4 cellular contexts compared by ENCODE assay signal in the genomic region with DNA sequence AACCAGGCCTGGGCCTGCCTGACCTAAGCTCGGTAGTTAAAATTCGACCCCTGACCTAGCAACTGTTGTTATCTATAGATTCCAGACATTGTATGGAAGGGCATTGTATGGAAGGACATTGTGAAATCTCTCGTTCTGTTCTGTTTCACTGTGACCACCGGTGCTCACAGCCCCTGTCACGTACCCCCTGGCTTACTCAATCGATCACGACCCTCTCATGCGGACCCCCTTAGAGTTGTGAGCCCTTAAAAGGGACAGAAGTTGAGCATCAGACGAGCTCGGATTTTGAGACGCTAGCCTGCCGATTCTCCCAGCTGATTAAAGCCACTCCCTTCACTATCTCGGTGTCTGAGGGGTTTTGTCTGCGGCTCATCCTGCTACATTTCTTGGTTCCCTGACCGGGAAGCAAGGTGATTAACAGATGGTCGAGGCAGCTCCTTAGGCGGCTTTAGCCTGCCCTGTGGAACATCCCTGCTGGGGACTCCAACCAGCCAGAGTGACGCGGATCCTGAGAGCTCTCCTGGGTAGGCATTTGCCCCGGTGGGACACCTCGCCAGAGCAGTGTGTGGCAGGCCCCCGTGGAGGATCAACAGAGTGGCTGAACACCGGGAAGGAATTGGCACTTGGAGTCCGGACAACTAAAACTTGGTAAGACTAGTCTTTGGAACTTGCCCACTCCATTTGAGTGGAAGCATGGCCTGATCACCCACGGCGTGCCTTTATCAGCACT. TPM values are rescaled to one million over a fixed set of nuclear protein-coding genes. Genes with fewer than 3 reads are reported as not detected.
"Had no signal": no experiment of that assay in that cellular context is flagged by ENCODE, and none has a peak within 500 bp of the region (broad histone marks: within the 10 kb centered on the region; RNA-seq: fewer than 3 reads in every experiment).

No MANE protein-coding gene starts in this region.

RNA-seq across cellular contexts. Expression of a gene that starts 50.6 kb away (rescaled TPM):
- total RNA-seq: activated T-cell treated with anti-CD3 and anti-CD28 coated beads, Interleukin-2, amount 50 U/mL, for 4 hours; activated T-helper 1 cell treated with anti-CD3 and anti-CD28 coated beads, Interleukin-12 subunit alpha, Interleukin-12 subunit beta, Interleukin-2, Interleukin-4 antibody, amounts not matched to agents 30 ng/mL and 10 ng/mL and 1 ng/mL, durations not matched to agents 14 hours and 24 hours and 36 hours; PC-3; SJSA1 had no signal
